Comparison of ENCODE assay signal across 8 cellular contexts in genomic region chr7:774161-775109, GRCh38. TPM values are rescaled to one million over a fixed set of nuclear protein-coding genes. Genes with fewer than 3 reads are reported as not detected.
DNase-seq lines count a peak whose midpoint lies in the region; ATAC-seq, FAIRE-seq and TF ChIP-seq lines count a peak whose summit lies in the region.

No MANE protein-coding gene starts in this region.

- H3K4me1 Mint-ChIP-seq in activated T-helper 1 cell treated with anti-CD3 and anti-CD28 coated beads, Interleukin-12 subunit alpha, Interleukin-12 subunit beta, Interleukin-2, Interleukin-4 antibody, amounts not matched to agents 30 ng/mL and 10 ng/mL and 1 ng/mL, durations not matched to agents 14 hours and 24 hours and 36 hours (ENCODE audit: low read depth) = no peaks in the 10 kb centered on the region

- H3K27me3 Mint-ChIP-seq in activated T-helper 1 cell treated with anti-CD3 and anti-CD28 coated beads, Interleukin-12 subunit alpha, Interleukin-12 subunit beta, Interleukin-2, Interleukin-4 antibody, amounts not matched to agents 30 ng/mL and 10 ng/mL and 1 ng/mL, durations not matched to agents 14 hours and 24 hours and 36 hours (ENCODE audit: insufficient read depth) = no peaks in the 10 kb centered on the region

- H3K27me3 ChIP-seq in gastroesophageal sphincter (no peaks in the 10 kb centered on the region), prostate gland (replicated peaks; ENCODE audit: insufficient read depth) (no peaks in the 10 kb centered on the region)

- intact Hi-C loops in activated T-helper 1 cell treated with anti-CD3 and anti-CD28 coated beads, Interleukin-12 subunit alpha, Interleukin-12 subunit beta, Interleukin-2, Interleukin-4 antibody, amounts not matched to agents 30 ng/mL and 10 ng/mL and 1 ng/mL, durations not matched to agents 14 hours and 24 hours and 36 hours (cut with micrococcal nuclease) = loop anchor here (1.0 kb wide), 2 partner anchors 442 to 452 kb away; no protein-coding TSS in a partner anchor
- intact Hi-C loops in prostate gland (cut with DNase I) = loop anchor here (2.0 to 5.0 kb wide), 2 partner anchors 252 to 452 kb away; no protein-coding TSS in a partner anchor

- ATAC-seq in gastroesophageal sphincter (peak; percentile 48), HG02588 (IDR thresholded peaks at IDR 0.05; ENCODE audit: unreplicated experiment) (no peak)

- H3K9me3 Mint-ChIP-seq in activated T-helper 1 cell treated with anti-CD3 and anti-CD28 coated beads, Interleukin-12 subunit alpha, Interleukin-12 subunit beta, Interleukin-2, Interleukin-4 antibody, amounts not matched to agents 30 ng/mL and 10 ng/mL and 1 ng/mL, durations not matched to agents 14 hours and 24 hours and 36 hours = no peaks in the 10 kb centered on the region

- no peak overlapping the region for H3K4me3 Mint-ChIP-seq in activated T-helper 1 cell treated with anti-CD3 and anti-CD28 coated beads, Interleukin-12 subunit alpha, Interleukin-12 subunit beta, Interleukin-2, Interleukin-4 antibody, amounts not matched to agents 30 ng/mL and 10 ng/mL and 1 ng/mL, durations not matched to agents 14 hours and 24 hours and 36 hours

- H3K4me3 ChIP-seq in gastroesophageal sphincter (no peak overlapping the region), prostate gland (no peak overlapping the region)

- H3K36me3 ChIP-seq in gastroesophageal sphincter (peaks cover 0 to 59% of the 10 kb centered on the region in 2 donors), prostate gland (no peaks in the 10 kb centered on the region)

- WGBS in gastroesophageal sphincter (ENCODE audit: low coverage in 1 of 2), 2 donors = 34 to 93% methylated on average over 6 to 10 of the region's 65 CpGs
- WGBS in prostate gland = 51% methylated on average over 43 of the region's 65 CpGs

- TF ChIP-seq POLR2A in GM12891 (IDR thresholded peaks at IDR 0.05; ENCODE audit: low read depth, low read length) (no peak), gastroesophageal sphincter (IDR thresholded peaks at IDR 0.05) (no peak), prostate gland (IDR thresholded peaks at IDR 0.05) (no peak)

- no peaks in the 10 kb centered on the region for H3K9me3 ChIP-seq in gastroesophageal sphincter
- no peaks in the 10 kb centered on the region for H3K9me3 ChIP-seq in prostate gland

- TF ChIP-seq CTCF in gastroesophageal sphincter (IDR thresholded peaks at IDR 0.05) (peak in 3 of 4 experiments; percentile 91 to 97 (median 96)), prostate gland (IDR thresholded peaks at IDR 0.05) (peak; percentile 90 to 97 (median 92))

- DNase-seq in GM12891 (ENCODE audit: insufficient read length, low spot score) (peak; percentile 81), NCI-H69 (lab: John Stamatoyannopoulos, UW) (peak; percentile 47), prostate gland (ENCODE audit: low spot score) (peak; percentile 43), NCI-H187 (lab: John Stamatoyannopoulos, UW) (no peak)
- DNase-seq in activated T-helper 1 cell treated with anti-CD3 and anti-CD28 coated beads, Interleukin-12 subunit alpha, Interleukin-12 subunit beta, Interleukin-2, Interleukin-4 antibody, amounts not matched to agents 30 ng/mL and 10 ng/mL and 1 ng/mL, durations not matched to agents 14 hours and 24 hours and 36 hours (ENCODE audit: low spot score) = peak; percentile 44
- DNase-seq in NK-92 treated with Interleukin-12 subunit alpha and Interleukin-12 subunit beta, amount 100 ng/mL, for 24 hours (lab: John Stamatoyannopoulos, UW) = no peak

- peak; percentile 68 for FAIRE-seq in GM12891 (lab: Jason Lieb, UNC)

- H3K27ac Mint-ChIP-seq in activated T-helper 1 cell treated with anti-CD3 and anti-CD28 coated beads, Interleukin-12 subunit alpha, Interleukin-12 subunit beta, Interleukin-2, Interleukin-4 antibody, amounts not matched to agents 30 ng/mL and 10 ng/mL and 1 ng/mL, durations not matched to agents 14 hours and 24 hours and 36 hours = no peak overlapping the region

- H3K36me3 Mint-ChIP-seq in activated T-helper 1 cell treated with anti-CD3 and anti-CD28 coated beads, Interleukin-12 subunit alpha, Interleukin-12 subunit beta, Interleukin-2, Interleukin-4 antibody, amounts not matched to agents 30 ng/mL and 10 ng/mL and 1 ng/mL, durations not matched to agents 14 hours and 24 hours and 36 hours (ENCODE audit: low read depth) = peaks cover 8% of the 10 kb centered on the region

- peak overlapping the region in 1 of 4 donors; percentile 31 for H3K27ac ChIP-seq in gastroesophageal sphincter
- H3K27ac ChIP-seq in prostate gland = no peak overlapping the region

- H3K4me1 ChIP-seq in gastroesophageal sphincter = peaks cover 0 to 56% (median 18%) of the 10 kb centered on the region in 3 donors
- peaks cover 16% of the 10 kb centered on the region for H3K4me1 ChIP-seq in prostate gland (replicated peaks)

- TF ChIP-seq EP300 in gastroesophageal sphincter (IDR thresholded peaks at IDR 0.05) = no peak

TF ChIP-seq in GM12891, 5 proteins besides CTCF, POLR2A, EP300 and RAD21:
- TF ChIP-seq TAF1 (IDR thresholded peaks at IDR 0.05; ENCODE audit: low read depth, low read length) (no peak), POU2F2 (IDR thresholded peaks at IDR 0.05; ENCODE audit: low read depth, low read length) (no peak), SPI1 (IDR thresholded peaks at IDR 0.05; ENCODE audit: low read depth, low read length) (no peak), PAX5 (IDR thresholded peaks at IDR 0.05; ENCODE audit: insufficient read depth, low read length, severe bottlenecking) (no peak), POLR2AphosphoS5 (IDR thresholded peaks at IDR 0.05; ENCODE audit: low read depth, low read length) (no peak)

RNA-seq across cellular contexts. Expression of gene PRKAR1B, which starts 47.4 kb away (rescaled TPM):
- 15.4 TPM for polyA plus RNA-seq in GM12891 (2012; ENCODE audit: low read depth, missing spikeins)
- total RNA-seq in activated T-helper 1 cell treated with anti-CD3 and anti-CD28 coated beads, Interleukin-12 subunit alpha, Interleukin-12 subunit beta, Interleukin-2, Interleukin-4 antibody, amounts not matched to agents 30 ng/mL and 10 ng/mL and 1 ng/mL, durations not matched to agents 14 hours and 24 hours and 36 hours = 37.0 and 37.8 TPM in 2 replicates
- total RNA-seq in gastroesophageal sphincter = 10 to 100 TPM; 11.6 to 39.1 (median 24.8) TPM
- total RNA-seq in prostate gland = 10 to 100 TPM; 20.2 to 44.8 TPM

RNA-seq across cellular contexts. Expression of gene DNAAF5, which starts 47.9 kb away (rescaled TPM):
- 13.6 TPM for polyA plus RNA-seq in GM12891 (2012; ENCODE audit: low read depth, missing spikeins)
- 42.7 and 52.4 TPM in 2 replicates for total RNA-seq in activated T-helper 1 cell treated with anti-CD3 and anti-CD28 coated beads, Interleukin-12 subunit alpha, Interleukin-12 subunit beta, Interleukin-2, Interleukin-4 antibody, amounts not matched to agents 30 ng/mL and 10 ng/mL and 1 ng/mL, durations not matched to agents 14 hours and 24 hours and 36 hours
- total RNA-seq in gastroesophageal sphincter = 10 to 100 TPM; 17.4 to 36.4 (median 21.7) TPM
- 10 to 100 TPM; 30.8 to 52.0 TPM for total RNA-seq in prostate gland

RNA-seq across cellular contexts. Expression of gene SUN1, which starts 57.8 kb away (rescaled TPM):
- polyA plus RNA-seq in GM12891 (2012; ENCODE audit: low read depth, missing spikeins) = 60.4 TPM
- 76.4 and 82.2 TPM in 2 replicates for total RNA-seq in activated T-helper 1 cell treated with anti-CD3 and anti-CD28 coated beads, Interleukin-12 subunit alpha, Interleukin-12 subunit beta, Interleukin-2, Interleukin-4 antibody, amounts not matched to agents 30 ng/mL and 10 ng/mL and 1 ng/mL, durations not matched to agents 14 hours and 24 hours and 36 hours
- total RNA-seq in gastroesophageal sphincter (100 to 1,000 TPM; 151 to 261 (median 231) TPM), prostate gland (100 to 1,000 TPM; 106 to 177 TPM)

Comparison
In these comparisons a context has a peak if more than half of its experiments do, and no peak if none do; other contexts are left out.
1. DNase-seq: peak in GM12891 (single experiment), NCI-H69 (single experiment), activated T-helper 1 cell treated with anti-CD3 and anti-CD28 coated beads, Interleukin-12 subunit alpha, Interleukin-12 subunit beta, Interleukin-2, Interleukin-4 antibody, amounts not matched to agents 30 ng/mL and 10 ng/mL and 1 ng/mL, durations not matched to agents 14 hours and 24 hours and 36 hours (single experiment) and prostate gland (single experiment); none in NK-92 treated with Interleukin-12 subunit alpha and Interleukin-12 subunit beta, amount 100 ng/mL, for 24 hours (single experiment) and NCI-H187 (0 of 2).